1 cellular context compared by ENCODE assay signal in the genomic region with DNA sequence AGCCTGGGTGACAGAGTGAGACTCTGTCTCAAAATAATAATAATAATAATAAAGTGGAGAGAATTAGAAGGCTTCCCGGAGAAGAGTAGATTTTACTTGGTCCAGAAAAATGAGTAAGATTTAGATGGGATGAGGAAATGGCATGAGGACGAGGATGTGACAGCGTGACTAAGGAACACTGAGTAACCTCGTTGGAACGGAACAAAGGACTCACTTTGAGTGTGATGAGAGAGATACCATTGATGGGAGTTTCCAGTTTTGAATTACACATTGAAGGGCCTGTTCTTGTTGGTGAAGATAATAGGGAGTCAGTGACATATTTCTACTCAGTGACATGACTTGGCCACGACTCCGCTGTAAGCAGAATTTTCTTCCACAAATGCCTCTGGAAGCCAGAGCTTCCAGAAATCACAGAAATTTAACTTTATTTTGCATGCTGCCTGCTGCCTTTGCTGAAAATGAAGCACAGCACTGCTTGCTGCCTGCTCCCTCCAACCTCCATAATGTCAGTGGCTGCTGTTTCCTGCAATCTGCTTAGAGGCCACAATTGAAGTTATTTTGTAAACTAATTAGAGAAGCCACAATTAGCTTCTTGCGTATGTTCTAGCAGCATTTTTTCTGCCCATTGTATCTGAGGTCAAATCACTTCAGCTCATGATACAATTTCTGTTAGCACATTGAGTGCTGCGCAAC.
TF ChIP-seq lines count a peak whose summit lies in the region.

No MANE protein-coding gene starts in this region.

TF ChIP-seq in HCT116, 20 proteins besides CTCF, POLR2A, EP300 and RAD21 (continued from another document):
- TF ChIP-seq, protein P1, sequence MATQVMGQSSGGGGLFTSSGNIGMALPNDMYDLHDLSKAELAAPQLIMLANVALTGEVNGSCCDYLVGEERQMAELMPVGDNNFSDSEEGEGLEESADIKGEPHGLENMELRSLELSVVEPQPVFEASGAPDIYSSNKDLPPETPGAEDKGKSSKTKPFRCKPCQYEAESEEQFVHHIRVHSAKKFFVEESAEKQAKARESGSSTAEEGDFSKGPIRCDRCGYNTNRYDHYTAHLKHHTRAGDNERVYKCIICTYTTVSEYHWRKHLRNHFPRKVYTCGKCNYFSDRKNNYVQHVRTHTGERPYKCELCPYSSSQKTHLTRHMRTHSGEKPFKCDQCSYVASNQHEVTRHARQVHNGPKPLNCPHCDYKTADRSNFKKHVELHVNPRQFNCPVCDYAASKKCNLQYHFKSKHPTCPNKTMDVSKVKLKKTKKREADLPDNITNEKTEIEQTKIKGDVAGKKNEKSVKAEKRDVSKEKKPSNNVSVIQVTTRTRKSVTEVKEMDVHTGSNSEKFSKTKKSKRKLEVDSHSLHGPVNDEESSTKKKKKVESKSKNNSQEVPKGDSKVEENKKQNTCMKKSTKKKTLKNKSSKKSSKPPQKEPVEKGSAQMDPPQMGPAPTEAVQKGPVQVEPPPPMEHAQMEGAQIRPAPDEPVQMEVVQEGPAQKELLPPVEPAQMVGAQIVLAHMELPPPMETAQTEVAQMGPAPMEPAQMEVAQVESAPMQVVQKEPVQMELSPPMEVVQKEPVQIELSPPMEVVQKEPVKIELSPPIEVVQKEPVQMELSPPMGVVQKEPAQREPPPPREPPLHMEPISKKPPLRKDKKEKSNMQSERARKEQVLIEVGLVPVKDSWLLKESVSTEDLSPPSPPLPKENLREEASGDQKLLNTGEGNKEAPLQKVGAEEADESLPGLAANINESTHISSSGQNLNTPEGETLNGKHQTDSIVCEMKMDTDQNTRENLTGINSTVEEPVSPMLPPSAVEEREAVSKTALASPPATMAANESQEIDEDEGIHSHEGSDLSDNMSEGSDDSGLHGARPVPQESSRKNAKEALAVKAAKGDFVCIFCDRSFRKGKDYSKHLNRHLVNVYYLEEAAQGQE (IDR thresholded peaks at IDR 0.05; ENCODE audit: low read depth) = no peak
TF ChIP-seq in HCT116: peak in this region for 7.
